Comparison of ENCODE assay signal across 8 cellular contexts in the genomic region with DNA sequence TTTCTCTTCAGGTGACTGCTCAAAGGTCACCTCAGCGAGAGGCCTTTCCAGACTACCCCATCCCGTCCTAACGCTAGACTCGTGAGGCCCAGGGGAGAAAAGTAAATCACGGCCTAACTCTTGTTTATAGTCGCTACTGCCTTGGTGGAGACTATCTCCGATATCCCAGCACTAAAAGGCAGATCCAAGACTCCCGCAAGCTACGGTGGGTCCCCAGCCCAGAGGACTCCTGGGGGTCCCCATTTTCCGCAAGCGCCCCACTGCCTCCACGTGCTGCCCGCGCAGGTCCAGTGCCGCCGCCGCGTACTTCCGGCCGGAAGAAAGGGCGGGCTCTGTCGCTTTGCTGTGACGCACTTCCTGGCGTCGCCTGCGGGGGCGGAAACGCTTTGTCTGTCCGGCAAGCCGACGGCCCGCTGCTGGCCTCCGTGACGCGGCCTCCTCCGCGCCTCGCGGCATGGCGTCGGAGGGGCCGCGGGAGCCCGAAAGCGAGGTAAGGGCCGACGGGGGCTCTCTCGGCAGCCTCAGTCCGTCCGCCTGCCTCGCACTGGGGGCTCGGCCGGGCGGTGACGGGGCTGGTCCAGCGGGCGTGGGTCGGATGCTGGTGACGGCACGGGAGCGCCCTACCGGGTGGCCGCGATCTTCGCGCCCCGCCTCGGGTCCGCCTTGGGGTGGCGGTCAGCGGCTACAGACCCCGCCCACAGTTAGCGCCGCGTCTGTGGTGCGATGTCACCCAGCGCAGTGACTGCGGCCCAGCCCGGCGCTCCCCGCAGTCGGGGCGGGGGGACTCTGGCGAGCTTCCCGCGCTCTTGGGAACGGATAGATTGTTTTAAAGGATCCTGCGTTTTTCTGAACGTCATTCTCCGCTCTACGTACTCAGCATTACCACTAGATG. TPM values are rescaled to one million over a fixed set of nuclear protein-coding genes. Genes with fewer than 3 reads are reported as not detected.
DNase-seq lines count a peak whose midpoint lies in the region; ATAC-seq and TF ChIP-seq lines count a peak whose summit lies in the region.

TSS of gene SECISBP2 (plus strand) at position 378 of the 892 bp plus-strand sequence. CDS start at position 455, 77 bp downstream.

- peak within 1 kb of the TSS; percentile 83 to 96 (median 92) for H3K4me3 Mint-ChIP-seq in naive thymus-derived CD4-positive, alpha-beta T cell
- H3K4me3 Mint-ChIP-seq in stimulated activated naive B cell treated with anti-CD40 and anti-IgM and Interleukin-4, amounts not matched to agents 10 μg/mL and 1 μg/mL and 100 μg/mL, for 72 hours: peak within 1 kb of the TSS; percentile 91 to 95

- H3K27me3 ChIP-seq in naive thymus-derived CD4-positive, alpha-beta T cell (ENCODE audit: control insufficient read depth in 2 of 2, insufficient read depth in 2 of 2, low read length in 2 of 2): no peaks in the 10 kb centered on the region

- H3K36me3 Mint-ChIP-seq in naive thymus-derived CD4-positive, alpha-beta T cell: peaks cover 4 to 41% (median 16%) of the 10 kb centered on the region in 5 donors
- peaks cover 34 to 36% of the 10 kb centered on the region in 2 donors for H3K36me3 Mint-ChIP-seq in stimulated activated naive B cell treated with anti-CD40 and anti-IgM and Interleukin-4, amounts not matched to agents 10 μg/mL and 1 μg/mL and 100 μg/mL, for 72 hours

- intact Hi-C loops in naive thymus-derived CD4-positive, alpha-beta T cell (cut with micrococcal nuclease): loop anchor here (1.0 to 10.0 kb wide), 18 partner anchors 8 to 1344 kb away; partner anchors contain the start of genes GADD45G (in 2 of the 2), SEMA4D (in 2 of the 2), CDK20 (in 1 of the 2) and SPIN1 (in 1 of the 2)

- H3K4me1 Mint-ChIP-seq in naive thymus-derived CD4-positive, alpha-beta T cell: peaks cover 24 to 74% (median 56%) of the 10 kb centered on the region in 7 donors
- peaks cover 25 to 50% of the 10 kb centered on the region in 2 donors for H3K4me1 Mint-ChIP-seq in stimulated activated naive B cell treated with anti-CD40 and anti-IgM and Interleukin-4, amounts not matched to agents 10 μg/mL and 1 μg/mL and 100 μg/mL, for 72 hours

- CTCF ChIA-PET in naive thymus-derived CD4-positive, alpha-beta T cell (lab: Charles Lee): interaction anchor here (0.5 kb wide), 1 partner anchor 153 kb away, joined by 4 read pairs; no protein-coding TSS in a partner anchor

- H3K27ac Mint-ChIP-seq in naive thymus-derived CD4-positive, alpha-beta T cell: peak within 1 kb of the TSS; percentile 92 to 99 (median 98)
- peak within 1 kb of the TSS; percentile 99 for H3K27ac Mint-ChIP-seq in stimulated activated naive B cell treated with anti-CD40 and anti-IgM and Interleukin-4, amounts not matched to agents 10 μg/mL and 1 μg/mL and 100 μg/mL, for 72 hours

- ATAC-seq in naive thymus-derived CD4-positive, alpha-beta T cell: peak; percentile 94
- ATAC-seq in stimulated activated naive B cell treated with anti-CD40 and anti-IgM and Interleukin-4, amounts not matched to agents 10 μg/mL and 1 μg/mL and 100 μg/mL, for 72 hours (replicated peaks): peak; percentile 92 to 93

- H3K4me1 ChIP-seq in naive thymus-derived CD4-positive, alpha-beta T cell (ENCODE audit: control insufficient read depth in 2 of 2, insufficient read depth in 2 of 2, low read length in 2 of 2): peaks cover 25 to 36% of the 10 kb centered on the region in 2 donors

- no peaks in the 10 kb centered on the region for H3K9me3 Mint-ChIP-seq in naive thymus-derived CD4-positive, alpha-beta T cell
- H3K9me3 Mint-ChIP-seq in stimulated activated naive B cell treated with anti-CD40 and anti-IgM and Interleukin-4, amounts not matched to agents 10 μg/mL and 1 μg/mL and 100 μg/mL, for 72 hours: no peaks in the 10 kb centered on the region

- no peaks in the 10 kb centered on the region for H3K27me3 Mint-ChIP-seq in naive thymus-derived CD4-positive, alpha-beta T cell
- no peaks in the 10 kb centered on the region for H3K27me3 Mint-ChIP-seq in stimulated activated naive B cell treated with anti-CD40 and anti-IgM and Interleukin-4, amounts not matched to agents 10 μg/mL and 1 μg/mL and 100 μg/mL, for 72 hours

- peaks cover 0 to 8% (median 0%) of the 10 kb centered on the region in 3 experiments for H3K36me3 ChIP-seq in naive thymus-derived CD4-positive, alpha-beta T cell (ENCODE audit: control insufficient read depth in 2 of 3, insufficient read depth in 3 of 3, low read length in 3 of 3)

- DNase-seq in ELF-1 (ENCODE audit: low read depth, low spot score): peak; percentile 98
- DNase-seq in GOT3 (lab: John Stamatoyannopoulos, UW): peak; percentile 86
- DNase-seq in RPMI8226: peak; percentile 95
- peak; percentile 86 to 91 for DNase-seq in activated T-helper 1 cell treated with anti-CD3 and anti-CD28 coated beads, Interleukin-2, amount 50 U/mL, for 16 hours (ENCODE audit: low read depth in 1 of 2, low spot score in 1 of 2)
- DNase-seq in fibroblast of gingiva (ENCODE audit: low read depth): peak; percentile 99
- peak; percentile 90 to 97 (median 93) for DNase-seq in naive thymus-derived CD4-positive, alpha-beta T cell
- DNase-seq in stimulated activated naive B cell treated with anti-CD40 and anti-IgM and Interleukin-4, amounts not matched to agents 10 μg/mL and 1 μg/mL and 100 μg/mL, for 72 hours: peak; percentile 94

- no peaks in the 10 kb centered on the region for H3K9me3 ChIP-seq in naive thymus-derived CD4-positive, alpha-beta T cell (ENCODE audit: control insufficient read depth in 2 of 3, low read length in 3 of 3)

- peak within 1 kb of the TSS; percentile 78 for H3K4me3 ChIP-seq in naive thymus-derived CD4-positive, alpha-beta T cell (ENCODE audit: low read length)

- POLR2A ChIA-PET in naive thymus-derived CD4-positive, alpha-beta T cell (lab: Charles Lee): interaction anchor here (0.6 to 1.6 kb wide), 8 partner anchors 8 to 230 kb away, joined by 3 to 7 read pairs (median 4); no protein-coding TSS in a partner anchor

- H3K27ac ChIP-seq in naive thymus-derived CD4-positive, alpha-beta T cell (ENCODE audit: low read depth, low read length): peak within 1 kb of the TSS; percentile 99

- peak; percentile 87; the same call in 1 of the 2 replicates for TF ChIP-seq CTCF in LNCAP (IDR thresholded peaks at IDR 0.05)

RNA-seq across cellular contexts. Expression of gene SECISBP2, which starts in this region (rescaled TPM):
- 100 to 1,000 TPM in 4 of 5 experiments, 10 to 100 TPM in 1; 55.0 to 130 (median 109) TPM for total RNA-seq in naive thymus-derived CD4-positive, alpha-beta T cell
- 10 to 100 TPM; 20.1 to 29.0 TPM for polyA plus RNA-seq in naive thymus-derived CD4-positive, alpha-beta T cell

Comparison
In these comparisons a context has a peak if more than half of its experiments do, and no peak if none do; other contexts are left out.
1. Peak in every context shown above with its lines: DNase-seq, ATAC-seq, H3K4me3 ChIP-seq and H3K27ac ChIP-seq.